ENCODE assay signal across 17 cellular contexts in genomic region chrX:44054863-44055601, GRCh38.
"Had no signal": no experiment of that assay in that cellular context is flagged by ENCODE, and none has a peak within 500 bp of the region (broad histone marks: within the 10 kb centered on the region; RNA-seq: fewer than 3 reads in every experiment).

No MANE protein-coding gene starts in this region.

- H3K9me3 ChIP-seq: ascending aorta, breast epithelium, esophagus squamous epithelium, neutrophil, right atrium auricular region, SJCRH30, testis had no signal

- H3K27me3 ChIP-seq: ascending aorta, neutrophil, right atrium auricular region, SJCRH30, testis had no signal

- H3K9me3 Mint-ChIP-seq: activated CD4-positive, alpha-beta memory T cell treated with anti-CD3 and anti-CD28 coated beads, Interleukin-2, amount 10 ng/mL, durations not matched to agents 7 days and 5 days; activated naive CD4-positive, alpha-beta T cell treated with anti-CD3 and anti-CD28 coated beads for 36 hours; dendritic cell treated with granulocyte-macrophage colony-stimulating factor and Interleukin-4, amounts not matched to agents 40 ng/mL and 50 ng/mL, for 4 days had no signal

- H3K27ac Mint-ChIP-seq: activated CD4-positive, alpha-beta memory T cell treated with anti-CD3 and anti-CD28 coated beads, Interleukin-2, amount 10 ng/mL, durations not matched to agents 7 days and 5 days; activated naive CD4-positive, alpha-beta T cell treated with anti-CD3 and anti-CD28 coated beads for 36 hours; dendritic cell treated with granulocyte-macrophage colony-stimulating factor and Interleukin-4, amounts not matched to agents 40 ng/mL and 50 ng/mL, for 4 days; type B pancreatic cell had no signal

- H3K4me1 ChIP-seq: ascending aorta, breast epithelium, esophagus squamous epithelium, right atrium auricular region, SJCRH30, testis had no signal

- H3K27ac ChIP-seq: ascending aorta, breast epithelium, esophagus squamous epithelium, neutrophil, right atrium auricular region, SJCRH30, testis, VCaP had no signal

- FAIRE-seq: endothelial cell of umbilical vein had no signal

- H3K4me3 Mint-ChIP-seq: activated CD4-positive, alpha-beta memory T cell treated with anti-CD3 and anti-CD28 coated beads, Interleukin-2, amount 10 ng/mL, durations not matched to agents 7 days and 5 days; activated naive CD4-positive, alpha-beta T cell treated with anti-CD3 and anti-CD28 coated beads for 36 hours; dendritic cell treated with granulocyte-macrophage colony-stimulating factor and Interleukin-4, amounts not matched to agents 40 ng/mL and 50 ng/mL, for 4 days; type B pancreatic cell had no signal

- H3K4me3 ChIP-seq: ascending aorta, breast epithelium, esophagus squamous epithelium, right atrium auricular region, SJCRH30, testis had no signal

- H3K27me3 Mint-ChIP-seq: activated CD4-positive, alpha-beta memory T cell treated with anti-CD3 and anti-CD28 coated beads, Interleukin-2, amount 10 ng/mL, durations not matched to agents 7 days and 5 days; dendritic cell treated with granulocyte-macrophage colony-stimulating factor and Interleukin-4, amounts not matched to agents 40 ng/mL and 50 ng/mL, for 4 days; type B pancreatic cell had no signal

- ATAC-seq: naive thymus-derived CD8-positive, alpha-beta T cell had no signal

- H3K36me3 Mint-ChIP-seq: type B pancreatic cell had no signal

- H3K36me3 ChIP-seq: ascending aorta, breast epithelium, esophagus squamous epithelium, neutrophil, right atrium auricular region, SJCRH30 had no signal

- DNase-seq: activated CD4-positive, alpha-beta memory T cell treated with anti-CD3 and anti-CD28 coated beads, Interleukin-2, amount 10 ng/mL, durations not matched to agents 7 days and 5 days; activated CD4-positive, alpha-beta T cell treated with anti-CD3 and anti-CD28 coated beads for 4 hours; activated naive CD4-positive, alpha-beta T cell treated with anti-CD3 and anti-CD28 coated beads for 36 hours; effector CD8-positive, alpha-beta T cell; esophagus squamous epithelium; naive thymus-derived CD8-positive, alpha-beta T cell; SJCRH30; stimulated activated CD4-positive, alpha-beta T cell treated with anti-CD3 and anti-CD28 coated beads, Interleukin-2, amount 100 ng/mL, for 24 hours; testis had no signal
